24 cellular contexts compared by ENCODE assay signal in genomic region chr22:44299124-44299523, GRCh38. TPM values are rescaled to one million over a fixed set of nuclear protein-coding genes. Genes with fewer than 3 reads are reported as not detected.
"Had no signal": no experiment of that assay in that cellular context is flagged by ENCODE, and none has a peak within 500 bp of the region (broad histone marks: within the 10 kb centered on the region; RNA-seq: fewer than 3 reads in every experiment).

No MANE protein-coding gene starts in this region.

- H3K27me3 ChIP-seq: cardiac muscle cell, MG63 had no signal

- FAIRE-seq: RCC 7860 had no signal

- H3K27ac ChIP-seq: brain microvascular endothelial cell, cardiac muscle cell had no signal

- H3K4me1 Mint-ChIP-seq: activated CD4-positive, alpha-beta T cell treated with anti-CD3 and anti-CD28 coated beads, Interleukin-2, amount 10 ng/mL, durations not matched to agents 24 days and 14 days; activated naive CD8-positive, alpha-beta T cell treated with anti-CD3 and anti-CD28 coated beads for 36 hours; activated T-helper 17 cell treated with anti-CD3 and anti-CD28 coated beads, Interleukin-2, amount 50 U/mL, for 72 hours; WTC11 had no signal

- H3K4me3 Mint-ChIP-seq: activated CD4-positive, alpha-beta memory T cell treated with anti-CD3 and anti-CD28 coated beads for 36 hours; activated CD4-positive, alpha-beta T cell treated with anti-CD3 and anti-CD28 coated beads, Interleukin-2, amount 10 ng/mL, durations not matched to agents 24 days and 14 days; activated naive CD4-positive, alpha-beta T cell treated with anti-CD3 and anti-CD28 coated beads for 36 hours; activated naive CD8-positive, alpha-beta T cell treated with anti-CD3 and anti-CD28 coated beads for 36 hours; activated T-helper 17 cell treated with anti-CD3 and anti-CD28 coated beads, Interleukin-2, amount 50 U/mL, for 72 hours; T-helper 1 cell treated with Interleukin-12 subunit alpha and Interleukin-12 subunit beta and Interleukin-4 antibody, amounts not matched to agents 30 μg/mL and 1 μg/mL, for 36 hours; WTC11 had no signal

- H3K4me3 ChIP-seq: cardiac muscle cell, MG63 had no signal

- H3K36me3 ChIP-seq: brain microvascular endothelial cell, cardiac muscle cell had no signal

- DNase-seq: activated CD4-positive, alpha-beta memory T cell treated with anti-CD3 and anti-CD28 coated beads for 36 hours; activated CD4-positive, alpha-beta T cell treated with anti-CD3 and anti-CD28 coated beads, Interleukin-2, amount 10 ng/mL, durations not matched to agents 24 days and 14 days; activated CD4-positive, CD25-positive, alpha-beta regulatory T cell treated with anti-CD3 and anti-CD28 coated beads, Interleukin-2, amount 50 U/mL, for 72 hours; activated gamma-delta T cell; activated naive CD4-positive, alpha-beta T cell treated with anti-CD3 and anti-CD28 coated beads for 36 hours; activated naive CD8-positive, alpha-beta T cell treated with anti-CD3 and anti-CD28 coated beads for 36 hours; activated T-cell treated with anti-CD3 and anti-CD28 coated beads for 4 hours; activated T-cell treated with anti-CD3 and anti-CD28 coated beads, Interleukin-2, amount 50 U/mL, for 48 hours; brain microvascular endothelial cell; MV-4-11; NCI-H1092 treated with DMSO at 0.1 percent for 48 hours; NCI-H1436; NCI-H1694 treated with DMSO at 0.1 percent for 48 hours; NCI-H2029 treated with DMSO at 0.1 percent for 48 hours; NCI-H446; NCI-H524; SHP77 treated with DMSO at 0.1 percent for 48 hours had no signal

- ATAC-seq: activated T-helper 17 cell treated with anti-CD3 and anti-CD28 coated beads, Interleukin-2, amount 50 U/mL, for 72 hours had no signal

- H3K9me3 Mint-ChIP-seq: activated CD4-positive, alpha-beta memory T cell treated with anti-CD3 and anti-CD28 coated beads for 36 hours; activated CD4-positive, alpha-beta T cell treated with anti-CD3 and anti-CD28 coated beads, Interleukin-2, amount 10 ng/mL, durations not matched to agents 24 days and 14 days had no signal

- H3K36me3 Mint-ChIP-seq: activated CD4-positive, alpha-beta memory T cell treated with anti-CD3 and anti-CD28 coated beads for 36 hours; activated naive CD8-positive, alpha-beta T cell treated with anti-CD3 and anti-CD28 coated beads for 36 hours had no signal

- H3K27ac Mint-ChIP-seq: activated CD4-positive, alpha-beta memory T cell treated with anti-CD3 and anti-CD28 coated beads for 36 hours; activated CD4-positive, alpha-beta T cell treated with anti-CD3 and anti-CD28 coated beads, Interleukin-2, amount 10 ng/mL, durations not matched to agents 24 days and 14 days; activated naive CD4-positive, alpha-beta T cell treated with anti-CD3 and anti-CD28 coated beads for 36 hours; activated naive CD8-positive, alpha-beta T cell treated with anti-CD3 and anti-CD28 coated beads for 36 hours; T-helper 1 cell treated with Interleukin-12 subunit alpha and Interleukin-12 subunit beta and Interleukin-4 antibody, amounts not matched to agents 30 μg/mL and 1 μg/mL, for 36 hours; WTC11 had no signal

RNA-seq across cellular contexts. Expression of gene SHISAL1, which starts 13.6 kb away (rescaled TPM):
- total RNA-seq: activated CD4-positive, alpha-beta memory T cell treated with anti-CD3 and anti-CD28 coated beads for 36 hours; activated CD4-positive, alpha-beta T cell treated with anti-CD3 and anti-CD28 coated beads, Interleukin-2, amount 10 ng/mL, durations not matched to agents 24 days and 14 days; activated CD8-positive, alpha-beta memory T cell treated with anti-CD3 and anti-CD28 coated beads for 36 hours; activated naive CD4-positive, alpha-beta T cell treated with anti-CD3 and anti-CD28 coated beads for 36 hours; activated naive CD8-positive, alpha-beta T cell treated with anti-CD3 and anti-CD28 coated beads for 36 hours; activated T-helper 17 cell treated with anti-CD3 and anti-CD28 coated beads, Interleukin-2, amount 50 U/mL, for 72 hours had no signal
